1 cellular context compared by ENCODE assay signal in genomic region chr7:66114743-66115727, GRCh38.
A peak's percentile ranks its signal among the peaks of the same experiment; 100 is the strongest.
TF ChIP-seq lines count a peak whose summit lies in the region.

CRCP (plus strand) TSS chr7:66114847; CDS start chr7:66114963, 116 bp downstream.

TF ChIP-seq in HepG2, 621 proteins besides CTCF, POLR2A, EP300 and RAD21 (continued from another document and continues in another):
- TF ChIP-seq, protein P1, sequence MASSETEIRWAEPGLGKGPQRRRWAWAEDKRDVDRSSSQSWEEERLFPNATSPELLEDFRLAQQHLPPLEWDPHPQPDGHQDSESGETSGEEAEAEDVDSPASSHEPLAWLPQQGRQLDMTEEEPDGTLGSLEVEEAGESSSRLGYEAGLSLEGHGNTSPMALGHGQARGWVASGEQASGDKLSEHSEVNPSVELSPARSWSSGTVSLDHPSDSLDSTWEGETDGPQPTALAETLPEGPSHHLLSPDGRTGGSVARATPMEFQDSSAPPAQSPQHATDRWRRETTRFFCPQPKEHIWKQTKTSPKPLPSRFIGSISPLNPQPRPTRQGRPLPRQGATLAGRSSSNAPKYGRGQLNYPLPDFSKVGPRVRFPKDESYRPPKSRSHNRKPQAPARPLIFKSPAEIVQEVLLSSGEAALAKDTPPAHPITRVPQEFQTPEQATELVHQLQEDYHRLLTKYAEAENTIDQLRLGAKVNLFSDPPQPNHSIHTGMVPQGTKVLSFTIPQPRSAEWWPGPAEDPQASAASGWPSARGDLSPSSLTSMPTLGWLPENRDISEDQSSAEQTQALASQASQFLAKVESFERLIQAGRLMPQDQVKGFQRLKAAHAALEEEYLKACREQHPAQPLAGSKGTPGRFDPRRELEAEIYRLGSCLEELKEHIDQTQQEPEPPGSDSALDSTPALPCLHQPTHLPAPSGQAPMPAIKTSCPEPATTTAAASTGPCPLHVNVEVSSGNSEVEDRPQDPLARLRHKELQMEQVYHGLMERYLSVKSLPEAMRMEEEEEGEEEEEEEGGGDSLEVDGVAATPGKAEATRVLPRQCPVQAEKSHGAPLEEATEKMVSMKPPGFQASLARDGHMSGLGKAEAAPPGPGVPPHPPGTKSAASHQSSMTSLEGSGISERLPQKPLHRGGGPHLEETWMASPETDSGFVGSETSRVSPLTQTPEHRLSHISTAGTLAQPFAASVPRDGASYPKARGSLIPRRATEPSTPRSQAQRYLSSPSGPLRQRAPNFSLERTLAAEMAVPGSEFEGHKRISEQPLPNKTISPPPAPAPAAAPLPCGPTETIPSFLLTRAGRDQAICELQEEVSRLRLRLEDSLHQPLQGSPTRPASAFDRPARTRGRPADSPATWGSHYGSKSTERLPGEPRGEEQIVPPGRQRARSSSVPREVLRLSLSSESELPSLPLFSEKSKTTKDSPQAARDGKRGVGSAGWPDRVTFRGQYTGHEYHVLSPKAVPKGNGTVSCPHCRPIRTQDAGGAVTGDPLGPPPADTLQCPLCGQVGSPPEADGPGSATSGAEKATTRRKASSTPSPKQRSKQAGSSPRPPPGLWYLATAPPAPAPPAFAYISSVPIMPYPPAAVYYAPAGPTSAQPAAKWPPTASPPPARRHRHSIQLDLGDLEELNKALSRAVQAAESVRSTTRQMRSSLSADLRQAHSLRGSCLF (CRISPR knock-in tag; IDR thresholded peaks at IDR 0.05; ENCODE audit: borderline replicate concordance): no peak; the same call in 1 of the 2 replicates
- TF ChIP-seq SNAPC2 (CRISPR knock-in tag; IDR thresholded peaks at IDR 0.05) (no peak), ARNTL (CRISPR knock-in tag; IDR thresholded peaks at IDR 0.05) (peak; percentile 31; the same call in 1 of the 2 replicates), ZNF577 (CRISPR knock-in tag; IDR thresholded peaks at IDR 0.05; ENCODE audit: borderline replicate concordance, low read depth) (no peak), PHF5A (CRISPR knock-in tag; IDR thresholded peaks at IDR 0.05; ENCODE audit: low read depth, unreplicated experiment) (peak; percentile 46), KLF13 (CRISPR knock-in tag; IDR thresholded peaks at IDR 0.05) (no peak), PHF8 (CRISPR knock-in tag; IDR thresholded peaks at IDR 0.05) (peak; percentile 91), ZNF792 (CRISPR knock-in tag; IDR thresholded peaks at IDR 0.05) (peak; percentile 74), ZNF333 (CRISPR knock-in tag; IDR thresholded peaks at IDR 0.05; ENCODE audit: borderline replicate concordance) (no peak; the same call in 1 of the 2 replicates), GPN1 (CRISPR knock-in tag; IDR thresholded peaks at IDR 0.05; ENCODE audit: borderline replicate concordance) (no peak), NCOA2 (CRISPR knock-in tag; IDR thresholded peaks at IDR 0.05) (0 out of 2 replicates have a peak, but pooled peaks have one; percentile 13), ZBTB7B (CRISPR knock-in tag; IDR thresholded peaks at IDR 0.05) (peak; percentile 62; the same call in 1 of the 2 replicates), ZNF660 (CRISPR knock-in tag; IDR thresholded peaks at IDR 0.05; ENCODE audit: borderline replicate concordance, low read depth) (no peak), ZFP90 (CRISPR knock-in tag; IDR thresholded peaks at IDR 0.05; ENCODE audit: borderline replicate concordance) (peak; percentile 79; the same call in 1 of the 2 replicates), TBL1XR1 (IDR thresholded peaks at IDR 0.05; ENCODE audit: borderline replicate concordance, low read length, partially characterized antibody) (no peak), ZEB1 (IDR thresholded peaks at IDR 0.05; ENCODE audit: insufficient replicate concordance, low read depth) (no peak), AGO2 (optimal IDR thresholded peaks at IDR 0.05; ENCODE audit: low read depth, low read length) (peak; percentile 89), ZFP36L2 (CRISPR knock-in tag; IDR thresholded peaks at IDR 0.05) (no peak), KDM4B (CRISPR knock-in tag; IDR thresholded peaks at IDR 0.05) (0 out of 2 replicates have a peak, but pooled peaks have one; percentile 37), ZNF878 (CRISPR knock-in tag; IDR thresholded peaks at IDR 0.05) (peak; percentile 82; the same call in 1 of the 2 replicates), ZNF550 (CRISPR knock-in tag; IDR thresholded peaks at IDR 0.05; ENCODE audit: borderline replicate concordance) (no peak), FOXO1 (CRISPR knock-in tag; IDR thresholded peaks at IDR 0.05) (peak; percentile 19; the same call in 1 of the 2 replicates), RAD51 (IDR thresholded peaks at IDR 0.05; ENCODE audit: borderline replicate concordance) (no peak), ZSCAN12 (CRISPR knock-in tag; IDR thresholded peaks at IDR 0.05) (no peak), ZNF766 (CRISPR knock-in tag; IDR thresholded peaks at IDR 0.05; ENCODE audit: borderline replicate concordance) (no peak), PAF1 (CRISPR knock-in tag; IDR thresholded peaks at IDR 0.05) (no peak), ZNF33A (CRISPR knock-in tag; IDR thresholded peaks at IDR 0.05; ENCODE audit: borderline replicate concordance) (no peak), ZBTB46 (CRISPR knock-in tag; IDR thresholded peaks at IDR 0.05; ENCODE audit: borderline replicate concordance) (0 out of 2 replicates have a peak, but pooled peaks have one; percentile 36), PCBP1 (IDR thresholded peaks at IDR 0.05; ENCODE audit: borderline replicate concordance, low read depth, low read length) (no peak), ZNF557 (CRISPR knock-in tag; IDR thresholded peaks at IDR 0.05) (no peak), KDM6A (CRISPR knock-in tag; IDR thresholded peaks at IDR 0.05; ENCODE audit: low read depth) (no peak), ZFP1 (CRISPR knock-in tag; IDR thresholded peaks at IDR 0.05) (no peak), FLYWCH1 (CRISPR knock-in tag; IDR thresholded peaks at IDR 0.05) (no peak), SAFB2 (CRISPR knock-in tag; IDR thresholded peaks at IDR 0.05; ENCODE audit: borderline replicate concordance, low read depth) (peak; percentile 93), NR2F1 (CRISPR knock-in tag; IDR thresholded peaks at IDR 0.05) (no peak), HNF4G (IDR thresholded peaks at IDR 0.05; ENCODE audit: borderline replicate concordance, low read depth, low read length) (no peak), HNF4G (CRISPR knock-in tag; IDR thresholded peaks at IDR 0.05; ENCODE audit: borderline replicate concordance, low read depth) (no peak), FOXO4 (CRISPR knock-in tag; conservative IDR thresholded peaks at IDR 0.05) (no peak), MTF1 (CRISPR knock-in tag; IDR thresholded peaks at IDR 0.05) (peak; percentile 79; the same call in 1 of the 2 replicates), ZNF101 (CRISPR knock-in tag; IDR thresholded peaks at IDR 0.05; ENCODE audit: borderline replicate concordance, low read depth) (0 out of 2 replicates have a peak, but pooled peaks have one; percentile 53), SSRP1 (CRISPR knock-in tag; IDR thresholded peaks at IDR 0.05) (no peak), NRL (CRISPR knock-in tag; IDR thresholded peaks at IDR 0.05; ENCODE audit: borderline replicate concordance) (peak; percentile 88), MIXL1 (CRISPR knock-in tag; IDR thresholded peaks at IDR 0.05) (0 out of 2 replicates have a peak, but pooled peaks have one; percentile 16), ESRRA (CRISPR knock-in tag; IDR thresholded peaks at IDR 0.05; ENCODE audit: low read depth) (no peak), MXI1 (IDR thresholded peaks at IDR 0.05; ENCODE audit: borderline replicate concordance, low read depth, low read length) (peak; percentile 94; the same call in 2 of the 3 replicates), CREB3 (CRISPR knock-in tag; IDR thresholded peaks at IDR 0.05) (peak; percentile 57; the same call in 1 of the 2 replicates), ZNF17 (CRISPR knock-in tag; IDR thresholded peaks at IDR 0.05) (no peak), CSRNP1 (CRISPR knock-in tag; IDR thresholded peaks at IDR 0.05) (peak; percentile 62; the same call in 1 of the 2 replicates), ZNF747 (CRISPR knock-in tag; IDR thresholded peaks at IDR 0.05; ENCODE audit: borderline replicate concordance) (peak; percentile 38; the same call in 1 of the 2 replicates), ZBTB8A (CRISPR knock-in tag; IDR thresholded peaks at IDR 0.05; ENCODE audit: borderline replicate concordance, low read depth) (no peak), MTA1 (CRISPR knock-in tag; IDR thresholded peaks at IDR 0.05; ENCODE audit: borderline replicate concordance) (0 out of 2 replicates have a peak, but pooled peaks have one; percentile 81)
- TF ChIP-seq, protein P2, sequence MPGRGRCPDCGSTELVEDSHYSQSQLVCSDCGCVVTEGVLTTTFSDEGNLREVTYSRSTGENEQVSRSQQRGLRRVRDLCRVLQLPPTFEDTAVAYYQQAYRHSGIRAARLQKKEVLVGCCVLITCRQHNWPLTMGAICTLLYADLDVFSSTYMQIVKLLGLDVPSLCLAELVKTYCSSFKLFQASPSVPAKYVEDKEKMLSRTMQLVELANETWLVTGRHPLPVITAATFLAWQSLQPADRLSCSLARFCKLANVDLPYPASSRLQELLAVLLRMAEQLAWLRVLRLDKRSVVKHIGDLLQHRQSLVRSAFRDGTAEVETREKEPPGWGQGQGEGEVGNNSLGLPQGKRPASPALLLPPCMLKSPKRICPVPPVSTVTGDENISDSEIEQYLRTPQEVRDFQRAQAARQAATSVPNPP (CRISPR knock-in tag; IDR thresholded peaks at IDR 0.05): no peak
- TF ChIP-seq, protein P3, sequence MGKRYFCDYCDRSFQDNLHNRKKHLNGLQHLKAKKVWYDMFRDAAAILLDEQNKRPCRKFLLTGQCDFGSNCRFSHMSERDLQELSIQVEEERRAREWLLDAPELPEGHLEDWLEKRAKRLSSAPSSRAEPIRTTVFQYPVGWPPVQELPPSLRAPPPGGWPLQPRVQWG (CRISPR knock-in tag; IDR thresholded peaks at IDR 0.05; ENCODE audit: borderline replicate concordance, low read depth): no peak
- TF ChIP-seq, protein P4, sequence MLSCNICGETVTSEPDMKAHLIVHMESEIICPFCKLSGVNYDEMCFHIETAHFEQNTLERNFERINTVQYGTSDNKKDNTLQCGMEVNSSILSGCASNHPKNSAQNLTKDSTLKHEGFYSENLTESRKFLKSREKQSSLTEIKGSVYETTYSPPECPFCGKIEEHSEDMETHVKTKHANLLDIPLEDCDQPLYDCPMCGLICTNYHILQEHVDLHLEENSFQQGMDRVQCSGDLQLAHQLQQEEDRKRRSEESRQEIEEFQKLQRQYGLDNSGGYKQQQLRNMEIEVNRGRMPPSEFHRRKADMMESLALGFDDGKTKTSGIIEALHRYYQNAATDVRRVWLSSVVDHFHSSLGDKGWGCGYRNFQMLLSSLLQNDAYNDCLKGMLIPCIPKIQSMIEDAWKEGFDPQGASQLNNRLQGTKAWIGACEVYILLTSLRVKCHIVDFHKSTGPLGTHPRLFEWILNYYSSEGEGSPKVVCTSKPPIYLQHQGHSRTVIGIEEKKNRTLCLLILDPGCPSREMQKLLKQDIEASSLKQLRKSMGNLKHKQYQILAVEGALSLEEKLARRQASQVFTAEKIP (CRISPR knock-in tag; IDR thresholded peaks at IDR 0.05; ENCODE audit: borderline replicate concordance): 0 out of 2 replicates have a peak, but pooled peaks have one; percentile 73
- TF ChIP-seq, protein P5, sequence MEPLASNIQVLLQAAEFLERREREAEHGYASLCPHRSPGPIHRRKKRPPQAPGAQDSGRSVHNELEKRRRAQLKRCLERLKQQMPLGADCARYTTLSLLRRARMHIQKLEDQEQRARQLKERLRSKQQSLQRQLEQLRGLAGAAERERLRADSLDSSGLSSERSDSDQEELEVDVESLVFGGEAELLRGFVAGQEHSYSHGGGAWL (CRISPR knock-in tag; IDR thresholded peaks at IDR 0.05): no peak
- TF ChIP-seq, protein P6, sequence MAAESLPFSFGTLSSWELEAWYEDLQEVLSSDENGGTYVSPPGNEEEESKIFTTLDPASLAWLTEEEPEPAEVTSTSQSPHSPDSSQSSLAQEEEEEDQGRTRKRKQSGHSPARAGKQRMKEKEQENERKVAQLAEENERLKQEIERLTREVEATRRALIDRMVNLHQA (CRISPR knock-in tag; IDR thresholded peaks at IDR 0.05): no peak
